ENCODE assay signal across 15 cellular contexts in genomic region chr13:74931698-74932433, GRCh38.
"Had no signal": no experiment of that assay in that cellular context is flagged by ENCODE, and none has a peak within 500 bp of the region (broad histone marks: within the 10 kb centered on the region; RNA-seq: fewer than 3 reads in every experiment).

No MANE protein-coding gene starts in this region.

- H3K9me3 ChIP-seq: gastrocnemius medialis, pancreas, uterus had no signal

- DNase-seq: activated CD4-positive, alpha-beta T cell treated with anti-CD3 and anti-CD28 coated beads, Interleukin-2, amount 50 U/mL, for 1 hour; activated T-cell treated with anti-CD3 and anti-CD28 coated beads, Interleukin-2, amount 50 U/mL, for 1 hour; cerebellar nuclear complex; dermis blood vessel endothelial cell; endodermal cell; gastrocnemius medialis; left ventricle myocardium superior; mesendoderm; pancreas; retina; stimulated activated CD4-positive, alpha-beta T cell treated with anti-CD3 and anti-CD28 coated beads, Interleukin-15, amount 100 ng/mL, for 24 hours; stimulated activated CD4-positive, alpha-beta T cell treated with anti-CD3 and anti-CD28 coated beads, Interleukin-4, amount 100 ng/mL, for 24 hours; T-helper 2 cell; uterus had no signal

- H3K36me3 ChIP-seq: gastrocnemius medialis, pancreas, uterus had no signal

- H3K27ac ChIP-seq: gastrocnemius medialis, hepatocyte, pancreas, uterus had no signal

- H3K4me1 ChIP-seq: gastrocnemius medialis, pancreas, uterus had no signal

- H3K27me3 ChIP-seq: gastrocnemius medialis, hepatocyte, pancreas, uterus had no signal

- ATAC-seq: gastrocnemius medialis, left ventricle myocardium superior, pancreas had no signal

- FAIRE-seq: pancreas had no signal

- H3K4me3 ChIP-seq: gastrocnemius medialis, hepatocyte, pancreas, uterus had no signal
